In genomic region chr6:109002100-109002697, GRCh38 we compare ENCODE assay signal across 8 cellular contexts.
DNase-seq lines count a peak whose midpoint lies in the region; ATAC-seq and TF ChIP-seq lines count a peak whose summit lies in the region.
"Had no signal": no experiment of that assay in that cellular context is flagged by ENCODE, and none has a peak within 500 bp of the region (broad histone marks: within the 10 kb centered on the region; RNA-seq: fewer than 3 reads in every experiment).

No MANE protein-coding gene starts in this region.

- no peak for TF ChIP-seq CTCF in upper lobe of left lung (IDR thresholded peaks at IDR 0.05)

- no peaks in the 10 kb centered on the region for H3K27me3 ChIP-seq in mucosa of stomach (ENCODE audit: control insufficient read depth, insufficient read depth, low read length)
- no peaks in the 10 kb centered on the region for H3K27me3 ChIP-seq in upper lobe of left lung

- peaks cover 23% of the 10 kb centered on the region for H3K4me1 Mint-ChIP-seq in activated T-helper 1 cell treated with anti-CD3 and anti-CD28 coated beads, Interleukin-12 subunit alpha, Interleukin-12 subunit beta, Interleukin-2, Interleukin-4 antibody, amounts not matched to agents 30 ng/mL and 10 ng/mL and 1 ng/mL, durations not matched to agents 14 hours and 24 hours and 36 hours (ENCODE audit: low read depth)

- TF ChIP-seq EP300 in upper lobe of left lung (IDR thresholded peaks at IDR 0.05): peak in 1 of 4 donors; percentile 37

- H3K4me3 Mint-ChIP-seq in activated T-helper 1 cell treated with anti-CD3 and anti-CD28 coated beads, Interleukin-12 subunit alpha, Interleukin-12 subunit beta, Interleukin-2, Interleukin-4 antibody, amounts not matched to agents 30 ng/mL and 10 ng/mL and 1 ng/mL, durations not matched to agents 14 hours and 24 hours and 36 hours: no peak overlapping the region

- peak; percentile 26 to 91 for ATAC-seq in upper lobe of left lung (ENCODE audit: low FRiP score in 2 of 2)
- ATAC-seq in GM18867 (IDR thresholded peaks at IDR 0.05; ENCODE audit: unreplicated experiment): no peak
- ATAC-seq in GM21381 (IDR thresholded peaks at IDR 0.05; ENCODE audit: unreplicated experiment): no peak

- H3K36me3 Mint-ChIP-seq in activated T-helper 1 cell treated with anti-CD3 and anti-CD28 coated beads, Interleukin-12 subunit alpha, Interleukin-12 subunit beta, Interleukin-2, Interleukin-4 antibody, amounts not matched to agents 30 ng/mL and 10 ng/mL and 1 ng/mL, durations not matched to agents 14 hours and 24 hours and 36 hours (ENCODE audit: low read depth): peaks cover 28% of the 10 kb centered on the region

- H3K9ac ChIP-seq in SK-N-MC (ENCODE audit: insufficient read length): no peak overlapping the region
- peak overlapping the region; percentile 18 for H3K9ac ChIP-seq in mucosa of stomach (ENCODE audit: low read length)

- DNase-seq in SK-N-MC (ENCODE audit: low read depth, low spot score) (no peak), fibroblast of gingiva (ENCODE audit: low read depth) (peak; percentile 94), upper lobe of left lung (no peak)
- DNase-seq in activated T-helper 1 cell treated with anti-CD3 and anti-CD28 coated beads, Interleukin-12 subunit alpha, Interleukin-12 subunit beta, Interleukin-2, Interleukin-4 antibody, amounts not matched to agents 30 ng/mL and 10 ng/mL and 1 ng/mL, durations not matched to agents 14 hours and 24 hours and 36 hours (ENCODE audit: low spot score): no peak

- 56 to 65% methylated on average over 3 of the region's 3 CpGs for WGBS in upper lobe of left lung, 2 donors

- H3K27me3 Mint-ChIP-seq in activated T-helper 1 cell treated with anti-CD3 and anti-CD28 coated beads, Interleukin-12 subunit alpha, Interleukin-12 subunit beta, Interleukin-2, Interleukin-4 antibody, amounts not matched to agents 30 ng/mL and 10 ng/mL and 1 ng/mL, durations not matched to agents 14 hours and 24 hours and 36 hours (ENCODE audit: insufficient read depth): no peaks in the 10 kb centered on the region

- H3K36me3 ChIP-seq in SK-N-MC (ENCODE audit: insufficient read depth, low read length): peaks cover 3% of the 10 kb centered on the region; the same call in 1 of the 2 replicates
- no peaks in the 10 kb centered on the region for H3K36me3 ChIP-seq in mucosa of stomach (ENCODE audit: control insufficient read depth, insufficient read depth, low read length)
- peaks cover 8 to 27% (median 17%) of the 10 kb centered on the region in 4 donors for H3K36me3 ChIP-seq in upper lobe of left lung
- H3K36me3 ChIP-seq: HAP-1 had no signal

- peak overlapping the region; percentile 44 for H3K4me3 ChIP-seq in SK-N-MC
- no peak overlapping the region for H3K4me3 ChIP-seq in mucosa of stomach (ENCODE audit: low read length)
- no peak overlapping the region for H3K4me3 ChIP-seq in upper lobe of left lung
- H3K4me3 ChIP-seq: HAP-1 had no signal

- H3K27ac ChIP-seq in SK-N-MC: peak overlapping the region; percentile 74
- H3K27ac ChIP-seq in upper lobe of left lung: peak overlapping the region; percentile 17 to 65 (median 52)

- no peaks in the 10 kb centered on the region for H3K9me3 ChIP-seq in SK-N-MC (ENCODE audit: low read depth, low read length)
- H3K9me3 ChIP-seq in mucosa of stomach (ENCODE audit: control insufficient read depth, low read length): no peaks in the 10 kb centered on the region
- no peaks in the 10 kb centered on the region for H3K9me3 ChIP-seq in upper lobe of left lung
- H3K9me3 ChIP-seq: HAP-1 had no signal

- H3K27ac Mint-ChIP-seq in activated T-helper 1 cell treated with anti-CD3 and anti-CD28 coated beads, Interleukin-12 subunit alpha, Interleukin-12 subunit beta, Interleukin-2, Interleukin-4 antibody, amounts not matched to agents 30 ng/mL and 10 ng/mL and 1 ng/mL, durations not matched to agents 14 hours and 24 hours and 36 hours: no peak overlapping the region

- peaks cover 29% of the 10 kb centered on the region for H3K4me1 ChIP-seq in mucosa of stomach (ENCODE audit: control insufficient read depth, insufficient read depth, low read length)
- H3K4me1 ChIP-seq in upper lobe of left lung: peaks cover 20 to 45% (median 35%) of the 10 kb centered on the region in 4 donors
- H3K4me1 ChIP-seq: HAP-1 had no signal

- no peaks in the 10 kb centered on the region for H3K9me3 Mint-ChIP-seq in activated T-helper 1 cell treated with anti-CD3 and anti-CD28 coated beads, Interleukin-12 subunit alpha, Interleukin-12 subunit beta, Interleukin-2, Interleukin-4 antibody, amounts not matched to agents 30 ng/mL and 10 ng/mL and 1 ng/mL, durations not matched to agents 14 hours and 24 hours and 36 hours

- TF ChIP-seq POLR2A in upper lobe of left lung (IDR thresholded peaks at IDR 0.05): no peak

- intact Hi-C loops in activated T-helper 1 cell treated with anti-CD3 and anti-CD28 coated beads, Interleukin-12 subunit alpha, Interleukin-12 subunit beta, Interleukin-2, Interleukin-4 antibody, amounts not matched to agents 30 ng/mL and 10 ng/mL and 1 ng/mL, durations not matched to agents 14 hours and 24 hours and 36 hours (cut with micrococcal nuclease): loop anchor here (10.0 kb wide), 1 partner anchor 1177 kb away; the partner anchor contains the start of gene SCML4

Comparison
In these comparisons a context has a peak if more than half of its experiments do, and no peak if none do; other contexts are left out.
1. ATAC-seq: peak in upper lobe of left lung (2 of 2); none in GM18867 (single experiment) and GM21381 (single experiment).